12 cellular contexts compared by ENCODE assay signal in the genomic region with DNA sequence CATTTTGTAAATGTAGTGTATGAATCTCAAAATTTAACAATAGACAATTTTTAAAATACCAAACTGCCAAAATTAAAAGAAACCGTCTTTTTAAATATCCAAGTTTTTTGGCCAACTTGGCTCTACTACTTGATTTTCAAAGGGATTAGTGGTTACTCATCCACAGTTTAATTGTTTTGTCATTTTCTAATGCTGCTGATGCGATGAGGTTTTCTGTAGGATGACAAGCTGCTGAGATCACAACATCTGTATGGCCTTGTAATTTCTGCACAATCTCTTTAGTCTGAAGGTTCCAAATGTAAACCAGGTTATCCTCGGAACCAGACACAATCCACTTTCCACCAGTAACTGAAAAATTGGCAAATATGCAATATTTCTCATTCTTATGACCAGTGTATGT. TPM values are rescaled to one million over a fixed set of nuclear protein-coding genes. Genes with fewer than 3 reads are reported as not detected.
DNase-seq lines count a peak whose midpoint lies in the region; ATAC-seq and TF ChIP-seq lines count a peak whose summit lies in the region.
"Had no signal": no experiment of that assay in that cellular context is flagged by ENCODE, and none has a peak within 500 bp of the region (broad histone marks: within the 10 kb centered on the region; RNA-seq: fewer than 3 reads in every experiment).

No MANE protein-coding gene starts in this region.

- peaks cover 54% of the 10 kb centered on the region for H3K4me1 Mint-ChIP-seq in activated T-cell treated with anti-CD3 and anti-CD28 coated beads, Interleukin-2, amount 50 U/mL, for 4 hours (ENCODE audit: low read depth)
- peaks cover 30 to 31% of the 10 kb centered on the region in 2 donors for H3K4me1 Mint-ChIP-seq in effector memory CD8-positive, alpha-beta T cell (ENCODE audit: low read depth in 2 of 2)
- H3K4me1 Mint-ChIP-seq in progenitor cell of endocrine pancreas (ENCODE audit: low read depth) = peaks cover 18% of the 10 kb centered on the region

- H3K27me3 Mint-ChIP-seq in activated T-cell treated with anti-CD3 and anti-CD28 coated beads, Interleukin-2, amount 50 U/mL, for 4 hours (ENCODE audit: low read depth) = no peaks in the 10 kb centered on the region
- no peaks in the 10 kb centered on the region for H3K27me3 Mint-ChIP-seq in effector memory CD8-positive, alpha-beta T cell
- no peaks in the 10 kb centered on the region for H3K27me3 Mint-ChIP-seq in progenitor cell of endocrine pancreas

- peak overlapping the region; percentile 97 to 99 for H3K27ac Mint-ChIP-seq in effector memory CD8-positive, alpha-beta T cell
- H3K27ac Mint-ChIP-seq in progenitor cell of endocrine pancreas = no peak overlapping the region

- peaks cover 20% of the 10 kb centered on the region for H3K36me3 Mint-ChIP-seq in activated T-cell treated with anti-CD3 and anti-CD28 coated beads, Interleukin-2, amount 50 U/mL, for 4 hours (ENCODE audit: insufficient read depth)
- peaks cover 48% of the 10 kb centered on the region for H3K36me3 Mint-ChIP-seq in effector memory CD8-positive, alpha-beta T cell (ENCODE audit: insufficient read depth)
- H3K36me3 Mint-ChIP-seq in progenitor cell of endocrine pancreas (ENCODE audit: insufficient read depth) = peaks cover 9% of the 10 kb centered on the region

- DNase-seq in activated T-cell treated with anti-CD3 and anti-CD28 coated beads, Interleukin-2, amount 50 U/mL, for 4 hours = no peak
- no peak for DNase-seq in activated T-cell treated with anti-CD3 and anti-CD28 coated beads, Interleukin-2, amount 50 U/mL, for 48 hours
- peak; percentile 52 for DNase-seq in RKO (ENCODE audit: low spot score)
- DNase-seq in effector memory CD8-positive, alpha-beta T cell = no peak
- DNase-seq in progenitor cell of endocrine pancreas (ENCODE audit: low spot score, unreplicated experiment) = no peak
- DNase-seq in putamen (ENCODE audit: low spot score) = no peak
- DNase-seq: head of caudate nucleus, NCI-H2081, T1000, thyroid gland had no signal

- no peaks in the 10 kb centered on the region for H3K9me3 Mint-ChIP-seq in activated T-cell treated with anti-CD3 and anti-CD28 coated beads, Interleukin-2, amount 50 U/mL, for 4 hours
- no peaks in the 10 kb centered on the region for H3K9me3 Mint-ChIP-seq in effector memory CD8-positive, alpha-beta T cell
- H3K9me3 Mint-ChIP-seq in progenitor cell of endocrine pancreas (ENCODE audit: low read depth) = no peaks in the 10 kb centered on the region

- peak overlapping the region; percentile 89 for H3K4me3 Mint-ChIP-seq in activated T-cell treated with anti-CD3 and anti-CD28 coated beads, Interleukin-2, amount 50 U/mL, for 4 hours
- H3K4me3 Mint-ChIP-seq in effector memory CD8-positive, alpha-beta T cell = peak overlapping the region; percentile 93 to 96
- H3K4me3 Mint-ChIP-seq in progenitor cell of endocrine pancreas (ENCODE audit: low read depth) = peak overlapping the region; percentile 91

- ATAC-seq in activated T-cell treated with anti-CD3 and anti-CD28 coated beads, Interleukin-2, amount 50 U/mL, for 4 hours = no peak
- ATAC-seq in effector memory CD8-positive, alpha-beta T cell (replicated peaks) = no peak
- ATAC-seq in GM18858 (IDR thresholded peaks at IDR 0.05; ENCODE audit: unreplicated experiment) = no peak
- no peak for ATAC-seq in HG02973 (IDR thresholded peaks at IDR 0.05; ENCODE audit: unreplicated experiment)

- no peak for TF ChIP-seq CTCF in progenitor cell of endocrine pancreas (IDR thresholded peaks at IDR 0.05; ENCODE audit: unreplicated experiment)

RNA-seq across cellular contexts. Expression of gene WDR5B, which starts 1.5 kb away (rescaled TPM):
- total RNA-seq in activated T-cell treated with anti-CD3 and anti-CD28 coated beads, Interleukin-2, amount 50 U/mL, for 4 hours = 1 to 10 TPM; 1.6 to 2.8 (median 1.9) TPM
- 6.6 and 7.5 TPM in 2 replicates for total RNA-seq in progenitor cell of endocrine pancreas

RNA-seq across cellular contexts. Expression of gene FAM162A, which starts 30.4 kb away (rescaled TPM):
- 10 to 100 TPM; 54.2 to 73.2 (median 69.1) TPM for total RNA-seq in activated T-cell treated with anti-CD3 and anti-CD28 coated beads, Interleukin-2, amount 50 U/mL, for 4 hours
- total RNA-seq in progenitor cell of endocrine pancreas = 52.5 and 61.3 TPM in 2 replicates

RNA-seq across cellular contexts. Expression of gene MIX23, which starts 31.4 kb away (rescaled TPM):
- 100 to 1,000 TPM; 143 to 160 (median 156) TPM for total RNA-seq in activated T-cell treated with anti-CD3 and anti-CD28 coated beads, Interleukin-2, amount 50 U/mL, for 4 hours
- 53.5 and 55.4 TPM in 2 replicates for total RNA-seq in progenitor cell of endocrine pancreas
